ENCODE assay signal across 12 cellular contexts in the genomic region with DNA sequence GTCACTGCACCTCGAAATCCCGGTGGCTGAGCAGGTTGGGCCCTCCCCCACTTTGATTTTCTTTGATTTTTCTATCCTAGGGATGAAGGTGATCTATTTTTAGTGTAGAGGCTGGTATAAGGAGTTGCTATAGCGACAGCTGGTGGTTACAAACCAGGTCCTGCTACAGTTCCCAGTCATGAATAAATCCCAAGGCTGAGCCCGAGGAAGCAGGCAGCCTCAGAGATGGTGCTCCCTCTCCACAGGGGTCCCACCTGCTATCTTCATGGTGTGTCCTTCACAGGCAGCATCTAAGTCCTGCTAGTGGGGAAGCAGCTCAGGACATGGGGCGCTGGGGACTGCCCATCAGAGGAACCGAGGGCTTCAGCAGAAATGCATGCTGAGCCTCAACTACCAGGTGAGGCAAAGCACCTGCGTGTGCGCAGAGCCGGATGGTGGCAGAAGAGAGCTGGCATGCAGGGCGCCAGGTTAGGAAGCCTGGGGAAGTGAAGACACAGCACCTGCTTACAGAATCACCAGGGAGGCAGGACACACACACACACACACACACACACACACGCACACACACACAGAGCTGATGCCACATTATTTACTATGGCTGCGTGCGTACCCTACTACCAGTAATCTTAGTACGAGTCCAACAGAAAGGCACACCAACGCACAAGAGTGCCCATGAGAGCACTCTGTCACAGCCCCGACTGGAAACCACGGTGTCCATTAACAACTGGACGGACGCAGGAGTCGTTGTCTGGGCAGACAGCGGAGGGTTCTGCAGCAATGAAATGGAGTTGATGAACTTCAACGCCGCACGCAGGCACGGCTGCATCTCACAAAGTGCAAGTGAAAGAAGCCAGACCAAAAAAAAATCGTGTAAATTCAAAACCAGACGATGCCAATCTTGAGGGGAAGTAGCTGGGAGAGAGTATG.
A peak's percentile ranks its signal among the peaks of the same experiment; 100 is the strongest.
DNase-seq lines count a peak whose midpoint lies in the region; ATAC-seq, FAIRE-seq and TF ChIP-seq lines count a peak whose summit lies in the region.
"Had no signal": no experiment of that assay in that cellular context is flagged by ENCODE, and none has a peak within 500 bp of the region (broad histone marks: within the 10 kb centered on the region; RNA-seq: fewer than 3 reads in every experiment).

No MANE protein-coding gene starts in this region.

- H3K4me3 Mint-ChIP-seq in CD8-positive, alpha-beta T cell, result no peak overlapping the region
- H3K4me3 Mint-ChIP-seq: H9 had no signal

- H3K9me3 Mint-ChIP-seq in CD8-positive, alpha-beta T cell, result no peaks in the 10 kb centered on the region
- H3K9me3 Mint-ChIP-seq: H9 had no signal

- H3K4me1 ChIP-seq in HEK293 (ENCODE audit: control insufficient read depth, insufficient read depth, low read length) (0 out of 2 replicates have a peak, but pooled peaks cover 3% of the 10 kb centered on the region), pancreas (no peaks in the 10 kb centered on the region), ovary (ENCODE audit: insufficient read depth) (peaks cover 12% of the 10 kb centered on the region)
- no peaks in the 10 kb centered on the region for H3K4me1 ChIP-seq in CD8-positive, alpha-beta T cell (ENCODE audit: insufficient read depth, low read length)
- H3K4me1 ChIP-seq: prostate gland had no signal

- H3K4me1 Mint-ChIP-seq in CD8-positive, alpha-beta T cell (ENCODE audit: low read depth), result no peaks in the 10 kb centered on the region
- H3K4me1 Mint-ChIP-seq: H9 had no signal

- no peak overlapping the region for H3K27ac Mint-ChIP-seq in CD8-positive, alpha-beta T cell
- H3K27ac Mint-ChIP-seq: H9 had no signal

- H3K27me3 ChIP-seq in pancreas (no peaks in the 10 kb centered on the region), ovary (no peaks in the 10 kb centered on the region)
- no peaks in the 10 kb centered on the region for H3K27me3 ChIP-seq in CD8-positive, alpha-beta T cell (ENCODE audit: insufficient read depth, low read length)

- DNase-seq in NCI-H2196 (lab: John Stamatoyannopoulos, UW; ENCODE audit: unreplicated experiment) (peak; percentile 15), cerebellum (ENCODE audit: low spot score) (peak; percentile 74), pancreas (peak in 1 of 6 donors; percentile 24), ovary (no peak), HPDE6-E6E7 (ENCODE audit: extremely low spot score) (no peak), NCI-H1694 (lab: John Stamatoyannopoulos, UW) (no peak)
- DNase-seq in CD8-positive, alpha-beta T cell, result no peak
- DNase-seq: H9, kidney glomerular epithelial cell, T-helper 2 cell had no signal

- H3K36me3 Mint-ChIP-seq in CD8-positive, alpha-beta T cell, result peaks cover 7% of the 10 kb centered on the region

- H3K36me3 ChIP-seq in HEK293 (ENCODE audit: control insufficient read depth in 2 of 2, insufficient read depth in 1 of 2, low read length in 2 of 2) (no peaks in the 10 kb centered on the region), pancreas (no peaks in the 10 kb centered on the region), ovary (no peaks in the 10 kb centered on the region)
- H3K36me3 ChIP-seq in CD8-positive, alpha-beta T cell (ENCODE audit: insufficient read depth, low read length), result no peaks in the 10 kb centered on the region
- H3K36me3 ChIP-seq: prostate gland had no signal

- CTCF ChIA-PET in HEK293 (lab: Yijun Ruan, JAX), result interaction anchor here (0.7 to 1.2 kb wide), 4 partner anchors 9 to 125 kb away, joined by 3 to 6 read pairs (median 4); no protein-coding TSS in a partner anchor
- CTCF ChIA-PET in CD8-positive, alpha-beta T cell (lab: Charles Lee), result no interaction called here

- no peaks in the 10 kb centered on the region for H3K9me3 ChIP-seq in HEK293 (ENCODE audit: control insufficient read depth, insufficient read depth, low read depth, low read length)
- H3K9me3 ChIP-seq in pancreas, result no peaks in the 10 kb centered on the region
- no peaks in the 10 kb centered on the region for H3K9me3 ChIP-seq in ovary
- no peaks in the 10 kb centered on the region for H3K9me3 ChIP-seq in CD8-positive, alpha-beta T cell (ENCODE audit: low read length)
- H3K9me3 ChIP-seq: prostate gland had no signal

- POLR2A ChIA-PET in HEK293 (lab: Yijun Ruan, JAX), result interaction anchor here (0.5 kb wide), 1 partner anchor 487 kb away, joined by 3 read pairs; no protein-coding TSS in a partner anchor
- POLR2A ChIA-PET in CD8-positive, alpha-beta T cell (lab: Charles Lee), result no interaction called here

- TF ChIP-seq CTCF in HEK293 (tag by site-specific recombination; IDR thresholded peaks at IDR 0.05) (no peak), pancreas (IDR thresholded peaks at IDR 0.05) (no peak), ovary (IDR thresholded peaks at IDR 0.05) (no peak)
- TF ChIP-seq CTCF in CD8-positive, alpha-beta T cell (IDR thresholded peaks at IDR 0.05), result no peak

- no peaks in the 10 kb centered on the region for H3K27me3 Mint-ChIP-seq in CD8-positive, alpha-beta T cell (ENCODE audit: low read depth)

- 75 to 80% methylated on average over 26 to 27 of the region's 27 CpGs for WGBS in pancreas, 2 donors
- WGBS in ovary, 3 donors, result 81 to 85% (median 85%) methylated on average over 27 of the region's 27 CpGs

- no peak for TF ChIP-seq EP300 in ovary (IDR thresholded peaks at IDR 0.05)

- intact Hi-C loops in pancreas (cut with DNase I) (no loop called here), ovary (cut with DNase I) (no loop called here)
- intact Hi-C loops in CD8-positive, alpha-beta T cell (cut with DNase I, micrococcal nuclease), result no loop called here

- ATAC-seq in pancreas, result peak in 3 of 4 donors; percentile 37 to 62 (median 58)
- ATAC-seq in CD8-positive, alpha-beta T cell, result no peak

- no peak for TF ChIP-seq POLR2A in ovary (IDR thresholded peaks at IDR 0.05)

- no peak for FAIRE-seq in pancreas (lab: Jason Lieb, UNC)

- H3K4me3 ChIP-seq in HEK293 (ENCODE audit: low read depth, low read length), result no peak overlapping the region
- H3K4me3 ChIP-seq in pancreas, result no peak overlapping the region
- H3K4me3 ChIP-seq in ovary, result no peak overlapping the region
- no peak overlapping the region for H3K4me3 ChIP-seq in CD8-positive, alpha-beta T cell (ENCODE audit: low read depth, low read length)
- H3K4me3 ChIP-seq: prostate gland had no signal

- H3K27ac ChIP-seq in HEK293 (ENCODE audit: extremely low read depth, low read depth, low read length) (no peak overlapping the region), pancreas (no peak overlapping the region), ovary (no peak overlapping the region)
- no peak overlapping the region for H3K27ac ChIP-seq in CD8-positive, alpha-beta T cell (ENCODE audit: low read depth, low read length)
- H3K27ac ChIP-seq: prostate gland had no signal

TF ChIP-seq in HEK293, 187 proteins besides CTCF, POLR2A, EP300 and RAD21:
- TF ChIP-seq, protein P1, sequence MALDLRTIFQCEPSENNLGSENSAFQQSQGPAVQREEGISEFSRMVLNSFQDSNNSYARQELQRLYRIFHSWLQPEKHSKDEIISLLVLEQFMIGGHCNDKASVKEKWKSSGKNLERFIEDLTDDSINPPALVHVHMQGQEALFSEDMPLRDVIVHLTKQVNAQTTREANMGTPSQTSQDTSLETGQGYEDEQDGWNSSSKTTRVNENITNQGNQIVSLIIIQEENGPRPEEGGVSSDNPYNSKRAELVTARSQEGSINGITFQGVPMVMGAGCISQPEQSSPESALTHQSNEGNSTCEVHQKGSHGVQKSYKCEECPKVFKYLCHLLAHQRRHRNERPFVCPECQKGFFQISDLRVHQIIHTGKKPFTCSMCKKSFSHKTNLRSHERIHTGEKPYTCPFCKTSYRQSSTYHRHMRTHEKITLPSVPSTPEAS (tag by site-specific recombination; IDR thresholded peaks at IDR 0.05), result 0 out of 2 replicates have a peak, but pooled peaks have one; percentile 27
- TF ChIP-seq ZNF221 (tag by site-specific recombination; IDR thresholded peaks at IDR 0.05; ENCODE audit: borderline replicate concordance) (no peak), KLF17 (tag by site-specific recombination; IDR thresholded peaks at IDR 0.05) (no peak), ZIC2 (tag by site-specific recombination; IDR thresholded peaks at IDR 0.05) (0 out of 2 replicates have a peak, but pooled peaks have one; percentile 6), KLF10 (tag by site-specific recombination; IDR thresholded peaks at IDR 0.05) (no peak)

Comparison
In these comparisons a context has a peak if more than half of its experiments do, and no peak if none do; other contexts are left out.
1. DNase-seq: peak in NCI-H2196 (single experiment) and cerebellum (single experiment); none in ovary (0 of 5), HPDE6-E6E7 (single experiment), NCI-H1694 (single experiment) and CD8-positive, alpha-beta T cell (0 of 7).